Comparison of ENCODE assay signal across 2 cellular contexts in genomic region chr15:68034719-68035293, GRCh38.
TF ChIP-seq lines count a peak whose summit lies in the region.

No MANE protein-coding gene starts in this region.

TF ChIP-seq in HEK293, 187 proteins besides CTCF, POLR2A, EP300 and RAD21:
- TF ChIP-seq ZNF580 (tag by site-specific recombination; IDR thresholded peaks at IDR 0.05) = no peak
- TF ChIP-seq PRDM1 (tag by site-specific recombination; IDR thresholded peaks at IDR 0.05) = peak; percentile 97
- TF ChIP-seq ZNF785 (tag by site-specific recombination; IDR thresholded peaks at IDR 0.05) = no peak
- TF ChIP-seq ZNF138 (tag by site-specific recombination; IDR thresholded peaks at IDR 0.05; ENCODE audit: borderline replicate concordance) = no peak
- no peak for TF ChIP-seq ZFP3 (tag by site-specific recombination; IDR thresholded peaks at IDR 0.05; ENCODE audit: low read depth)
- peak; percentile 88 for TF ChIP-seq ZNF596 (tag by site-specific recombination; IDR thresholded peaks at IDR 0.05)
- no peak for TF ChIP-seq ZNF155 (tag by site-specific recombination; IDR thresholded peaks at IDR 0.05)
- TF ChIP-seq ZNF146 (tag by site-specific recombination; IDR thresholded peaks at IDR 0.05) = no peak
- no peak for TF ChIP-seq ZNF433 (tag by site-specific recombination; IDR thresholded peaks at IDR 0.05; ENCODE audit: low read depth)
- TF ChIP-seq ZNF529 (tag by site-specific recombination; IDR thresholded peaks at IDR 0.05; ENCODE audit: insufficient replicate concordance) = no peak
- TF ChIP-seq ZNF366 (tag by site-specific recombination; conservative IDR thresholded peaks at IDR 0.05) = peak; percentile 97
- TF ChIP-seq ZNF394 (tag by site-specific recombination; IDR thresholded peaks at IDR 0.05; ENCODE audit: borderline replicate concordance) = no peak

TF ChIP-seq in K562, 482 proteins besides CTCF, POLR2A, EP300 and RAD21:
- peak; percentile 27; the same call in 1 of the 2 replicates for TF ChIP-seq SMARCA5 (IDR thresholded peaks at IDR 0.05)
- no peak for TF ChIP-seq ZNF408 (CRISPR knock-in tag; IDR thresholded peaks at IDR 0.05; ENCODE audit: low read depth)
- no peak for TF ChIP-seq HMG20B (CRISPR knock-in tag; IDR thresholded peaks at IDR 0.05)
- TF ChIP-seq TBL1XR1 (IDR thresholded peaks at IDR 0.05; ENCODE audit: low read length in 2 of 2) = no peak
- TF ChIP-seq ZNF512 (tag; IDR thresholded peaks at IDR 0.05) = peak; percentile 98
